Comparison of ENCODE assay signal across 10 cellular contexts in genomic region chr13:79402074-79402635, GRCh38. TPM values are rescaled to one million over a fixed set of nuclear protein-coding genes. Genes with fewer than 3 reads are reported as not detected.
DNase-seq lines count a peak whose midpoint lies in the region; TF ChIP-seq lines count a peak whose summit lies in the region.
"Had no signal": no experiment of that assay in that cellular context is flagged by ENCODE, and none has a peak within 500 bp of the region (broad histone marks: within the 10 kb centered on the region; RNA-seq: fewer than 3 reads in every experiment).

No MANE protein-coding gene starts in this region.

- H3K4me3 ChIP-seq in CD4-positive, alpha-beta memory T cell (ENCODE audit: low read length in 2 of 2) = no peak overlapping the region
- no peak overlapping the region for H3K4me3 ChIP-seq in mammary epithelial cell (replicated peaks in 1 of 3; ENCODE audit: insufficient read depth in 1 of 3, low read depth in 2 of 3, low read length in 3 of 3)
- H3K4me3 ChIP-seq in neural cell (ENCODE audit: low read length) = peak overlapping the region; percentile 78
- H3K4me3 ChIP-seq in neuronal stem cell (ENCODE audit: low read length in 2 of 2) = no peak overlapping the region

- H3K79me2 ChIP-seq in mammary epithelial cell (ENCODE audit: insufficient read depth, low read length) (peaks cover 95% of the 10 kb centered on the region), neural cell (replicated peaks; ENCODE audit: insufficient read depth, low read length) (peaks cover 63% of the 10 kb centered on the region)

- no peaks in the 10 kb centered on the region for H3F3A ChIP-seq in neural cell (ENCODE audit: insufficient read depth, low read length, poor library complexity, severe bottlenecking)

- CTCF ChIA-PET in CD4-positive, alpha-beta memory T cell (lab: Charles Lee; ENCODE audit: partially characterized antibody) = interaction anchor here (7.3 kb wide), 1 partner anchor 9 kb away, joined by 72 read pairs; no protein-coding TSS in a partner anchor
- CTCF ChIA-PET in mammary epithelial cell (lab: Charles Lee; ENCODE audit: low non-redundant PET) = no interaction called here

- no peak overlapping the region for H2BK15ac ChIP-seq in neuronal stem cell (ENCODE audit: low read length)

- H3K9me3 Mint-ChIP-seq in CD4-positive, alpha-beta memory T cell = no peaks in the 10 kb centered on the region

- H3K18ac ChIP-seq in neuronal stem cell (ENCODE audit: low read length) = no peak overlapping the region

- TF ChIP-seq CTCF in mammary epithelial cell (conservative IDR thresholded peaks at IDR 0.05 in 1 of 2, IDR thresholded peaks at IDR 0.05 in 1 of 2; ENCODE audit: extremely low read depth in 1 of 2, insufficient read depth in 1 of 2, low read depth in 1 of 2, low read length in 2 of 2) (no peak), neural cell (IDR thresholded peaks at IDR 0.05; ENCODE audit: poor library complexity, severe bottlenecking) (no peak)

- no peaks in the 10 kb centered on the region for H3K79me1 ChIP-seq in neuronal stem cell (ENCODE audit: low read depth, low read length)

- no peaks in the 10 kb centered on the region for H3K27me3 ChIP-seq in CD4-positive, alpha-beta memory T cell (ENCODE audit: insufficient read depth, low read length)
- H3K27me3 ChIP-seq in mammary epithelial cell (ENCODE audit: insufficient read depth, low read length) (no peaks in the 10 kb centered on the region), neural cell (ENCODE audit: insufficient read depth, low read depth, low read length) (no peaks in the 10 kb centered on the region), neuronal stem cell (ENCODE audit: control insufficient read depth in 3 of 3, insufficient read depth in 3 of 3, low read depth in 1 of 3, low read length in 3 of 3) (no peaks in the 10 kb centered on the region)

- H3K4me3 Mint-ChIP-seq in CD4-positive, alpha-beta memory T cell = peak overlapping the region in 1 of 8 donors; percentile 54

- peaks cover 5% of the 10 kb centered on the region for H3K36me3 ChIP-seq in CD4-positive, alpha-beta memory T cell (ENCODE audit: insufficient read depth, low read length)
- H3K36me3 ChIP-seq in KOPT-K1 (ENCODE audit: insufficient read depth, low read length) (peaks cover 63% of the 10 kb centered on the region), mammary epithelial cell (ENCODE audit: insufficient read depth, low read length) (no peaks in the 10 kb centered on the region), neural cell (ENCODE audit: insufficient read depth, low read length) (no peaks in the 10 kb centered on the region), neuronal stem cell (replicated peaks in 1 of 2; ENCODE audit: control insufficient read depth in 2 of 2, insufficient read depth in 2 of 2, low read length in 2 of 2) (peaks cover 2 to 66% of the 10 kb centered on the region in 2 donors)

- intact Hi-C loops in CD4-positive, alpha-beta memory T cell (cut with micrococcal nuclease) = no loop called here
- intact Hi-C loops in mammary epithelial cell (cut with micrococcal nuclease) = no loop called here

- DNase-seq in CD4-positive, alpha-beta memory T cell = no peak
- no peak for DNase-seq in mammary epithelial cell
- DNase-seq in neuronal stem cell (ENCODE audit: low spot score) = no peak
- DNase-seq in superior temporal gyrus (ENCODE audit: extremely low spot score) = no peak
- DNase-seq in NCI-H2107 treated with DMSO at 0.1 percent for 48 hours (lab: John Stamatoyannopoulos, UW; ENCODE audit: unreplicated experiment) = no peak
- no peak for DNase-seq in effector CD4-positive, alpha-beta T cell
- DNase-seq: cortex of kidney, NCI-H2171 treated with DMSO at 0.1 percent for 48 hours had no signal

- no peak overlapping the region for H2BK12ac ChIP-seq in neuronal stem cell (ENCODE audit: low read length)

- H4K20me1 ChIP-seq in mammary epithelial cell (ENCODE audit: insufficient read depth, low read length) (no peaks in the 10 kb centered on the region), neural cell (ENCODE audit: insufficient read depth) (no peaks in the 10 kb centered on the region)

- no peak overlapping the region for H2BK5ac ChIP-seq in neuronal stem cell (ENCODE audit: low read length)

- in situ Hi-C loops in mammary epithelial cell (cut with MboI; ENCODE audit: low sequenced_read_pairs in 2 of 2) = no loop called here

- no peak overlapping the region for H2AK5ac ChIP-seq in neuronal stem cell (ENCODE audit: low read depth, low read length)

- H3K4ac ChIP-seq in neuronal stem cell (ENCODE audit: low read length) = no peak overlapping the region

- H2AFZ ChIP-seq in mammary epithelial cell (ENCODE audit: low read depth, low read length) (no peak overlapping the region), neural cell (ENCODE audit: low read depth, low read length) (no peak overlapping the region), neuronal stem cell (ENCODE audit: low read length) (no peak overlapping the region)

- dilution Hi-C loops in mammary epithelial cell (cut with HindIII; ENCODE audit: low sequenced_read_pairs) = no loop called here

- H4K8ac ChIP-seq in neuronal stem cell (ENCODE audit: low read depth, low read length) = no peak overlapping the region

- peak overlapping the region in 6 of 7 donors; percentile 63 to 92 (median 76) for H3K27ac Mint-ChIP-seq in CD4-positive, alpha-beta memory T cell

- no peaks in the 10 kb centered on the region for H3K27me3 Mint-ChIP-seq in CD4-positive, alpha-beta memory T cell

- no TSS peak for BruUV-seq in mammary epithelial cell (replicated peaks; lab: Mats Ljungman, UMichigan)

- peak overlapping the region; percentile 14 for H3K27ac ChIP-seq in CD4-positive, alpha-beta memory T cell (ENCODE audit: low read depth, low read length)
- H3K27ac ChIP-seq in KOPT-K1 (ENCODE audit: low read depth, low read length, poor library complexity, severe bottlenecking) = peak overlapping the region; percentile 29
- no peak overlapping the region for H3K27ac ChIP-seq in mammary epithelial cell (ENCODE audit: insufficient read depth, low read depth, low read length)
- H3K27ac ChIP-seq in neural cell (ENCODE audit: low read length) = no peak overlapping the region
- H3K27ac ChIP-seq in neuronal stem cell (replicated peaks; ENCODE audit: low read length) = no peak overlapping the region

- H3K23ac ChIP-seq in neuronal stem cell (ENCODE audit: low read depth, low read length, poor library complexity) = no peak overlapping the region

- no peak for TF ChIP-seq RAD21 in neural cell (conservative IDR thresholded peaks at IDR 0.05)

- POLR2A ChIA-PET in CD4-positive, alpha-beta memory T cell (lab: Charles Lee; ENCODE audit: partially characterized antibody) = interaction anchor here (0.7 to 3.3 kb wide), 3 partner anchors 9 to 958 kb away, joined by 3 to 16 read pairs (median 7); partner anchors contain the start of gene NDFIP2

- H3K9ac ChIP-seq in mammary epithelial cell (ENCODE audit: insufficient read depth, low read length) = no peak overlapping the region
- no peak overlapping the region for H3K9ac ChIP-seq in neural cell (ENCODE audit: low read length)
- no peak overlapping the region for H3K9ac ChIP-seq in neuronal stem cell (ENCODE audit: low read depth, low read length, poor library complexity)

- no peak overlapping the region for H2BK120ac ChIP-seq in neuronal stem cell (ENCODE audit: low read depth, low read length)

- peaks cover 79% of the 10 kb centered on the region for H3K4me1 ChIP-seq in CD4-positive, alpha-beta memory T cell (ENCODE audit: insufficient read depth, low read length)
- H3K4me1 ChIP-seq in mammary epithelial cell (ENCODE audit: insufficient read depth, low read length) = peaks cover 19% of the 10 kb centered on the region
- H3K4me1 ChIP-seq in neuronal stem cell (ENCODE audit: control insufficient read depth in 2 of 2, insufficient read depth in 1 of 2, low read depth in 1 of 2, low read length in 2 of 2) = peaks cover 10 to 15% of the 10 kb centered on the region in 2 donors

- H3K9me3 ChIP-seq in CD4-positive, alpha-beta memory T cell (ENCODE audit: control insufficient read depth in 1 of 2, low read length in 2 of 2) = no peaks in the 10 kb centered on the region
- H3K9me3 ChIP-seq in KOPT-K1 (ENCODE audit: insufficient read depth, low read length, poor library complexity, severe bottlenecking) = peaks cover 3% of the 10 kb centered on the region
- H3K9me3 ChIP-seq in mammary epithelial cell (replicated peaks; ENCODE audit: insufficient read depth, low read length) = no peaks in the 10 kb centered on the region
- no peaks in the 10 kb centered on the region for H3K9me3 ChIP-seq in neural cell (ENCODE audit: low read length)
- H3K9me3 ChIP-seq in neuronal stem cell (replicated peaks in 1 of 2; ENCODE audit: control insufficient read depth in 2 of 2, insufficient read depth in 1 of 2, low read depth in 1 of 2, low read length in 2 of 2) = peaks cover 1 to 27% of the 10 kb centered on the region in 2 donors

- no peak overlapping the region for H3K14ac ChIP-seq in neuronal stem cell (ENCODE audit: low read length)

- peaks cover 13 to 59% (median 41%) of the 10 kb centered on the region in 4 donors for H3K4me1 Mint-ChIP-seq in CD4-positive, alpha-beta memory T cell

- H3K36me3 Mint-ChIP-seq in CD4-positive, alpha-beta memory T cell = peaks cover 7 to 38% of the 10 kb centered on the region in 2 donors

- 50% methylated on average over 2 of the region's 2 CpGs for WGBS in mammary epithelial cell (ENCODE audit: low coverage, missing lambda C conversion rate)
- WGBS in neuronal stem cell (ENCODE audit: extremely low coverage in 2 of 2, insufficient read length in 2 of 2, insufficient replicate concordance in 1 of 2), 2 donors = no CpG with 5 or more reads among the region's 2 CpGs

- no peak for TF ChIP-seq EP300 in neural cell (conservative IDR thresholded peaks at IDR 0.05; ENCODE audit: poor library complexity, severe bottlenecking)

- H3K4me2 ChIP-seq in mammary epithelial cell (ENCODE audit: insufficient read depth, low read depth, low read length) = peak overlapping the region; percentile 92
- H3K4me2 ChIP-seq in neural cell (ENCODE audit: low read length) = peak overlapping the region; percentile 27
- H3K4me2 ChIP-seq in neuronal stem cell (ENCODE audit: insufficient read depth, low read length, poor library complexity, severe bottlenecking) = no peak overlapping the region

- H4K91ac ChIP-seq in neuronal stem cell (ENCODE audit: low read depth, low read length, poor library complexity) = no peak overlapping the region

- no peaks in the 10 kb centered on the region for H3K9me2 ChIP-seq in neural cell (ENCODE audit: insufficient read depth, low read length)

TF ChIP-seq in neural cell, 6 proteins besides CTCF, POLR2A, EP300 and RAD21 (continues in another document):
- no peak for TF ChIP-seq SMC3 (conservative IDR thresholded peaks at IDR 0.05; ENCODE audit: poor library complexity)
- no peak for TF ChIP-seq EZH2 (IDR thresholded peaks at IDR 0.05; ENCODE audit: borderline replicate concordance, insufficient read depth, low read length, poor library complexity, severe bottlenecking)
- no peak for TF ChIP-seq POLR2AphosphoS5 (IDR thresholded peaks at IDR 0.05)

RNA-seq across cellular contexts. Expression of gene RBM26, which starts 3.9 kb away (rescaled TPM):
- total RNA-seq in CD4-positive, alpha-beta memory T cell = 10 to 100 TPM; 94.1 to 96.3 TPM
- 10 to 100 TPM in 1 of 2 donors, 1 to 10 TPM in 1; 9.5 to 15.9 TPM for polyA plus RNA-seq in CD4-positive, alpha-beta memory T cell
- 10 to 100 TPM; 27.7 to 39.1 TPM for total RNA-seq in mammary epithelial cell
- polyA plus RNA-seq in mammary epithelial cell (14.8 TPM), neural cell (95.9 and 112 TPM in 2 replicates)
- polyA minus RNA-seq in mammary epithelial cell (13.2 TPM), neural cell (103 and 121 TPM in 2 replicates)
- 49.8 TPM for polyA plus RNA-seq in neuronal stem cell (2013, experiment 1 of 2)
- polyA plus RNA-seq in neuronal stem cell (2013, experiment 2 of 2) = 52.2 TPM

Comparison
In these comparisons a context has a peak if more than half of its experiments do, and no peak if none do; other contexts are left out.
1. H3K27ac ChIP-seq: peak in CD4-positive, alpha-beta memory T cell (single experiment) and KOPT-K1 (single experiment); none in mammary epithelial cell (single experiment), neural cell (single experiment) and neuronal stem cell (single experiment).